1 cellular context compared by ENCODE assay signal in the genomic region with DNA sequence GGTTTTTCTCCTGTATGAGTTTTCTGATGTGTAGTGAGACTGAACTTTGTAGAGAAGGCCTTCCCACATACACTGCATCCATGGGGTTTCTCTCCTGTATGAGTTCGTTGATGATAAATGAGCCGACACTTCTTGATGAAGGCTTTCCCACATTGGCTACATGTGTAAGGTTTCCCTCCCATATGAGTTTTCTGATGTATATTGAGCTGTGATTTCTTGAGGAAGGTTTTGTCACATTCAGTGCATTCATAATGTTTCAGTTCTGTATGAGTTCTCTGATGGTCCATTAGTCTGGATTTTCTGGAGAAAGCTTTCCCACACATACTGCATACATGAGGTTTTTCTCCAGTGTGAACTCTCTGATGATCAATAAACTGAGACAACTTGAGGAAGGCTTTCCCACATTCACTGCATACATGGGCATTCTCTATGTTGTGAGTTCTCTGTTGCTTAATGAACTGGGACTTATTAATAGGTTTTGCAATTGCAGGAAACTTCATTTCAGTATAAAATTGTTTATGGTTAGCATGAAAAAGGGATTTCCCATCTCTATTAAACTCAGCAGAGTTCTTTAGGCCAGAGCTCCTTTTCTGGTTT.
TF ChIP-seq lines count a peak whose summit lies in the region.

No MANE protein-coding gene starts in this region.

TF ChIP-seq in GM12878, 131 proteins besides CTCF, POLR2A, EP300 and RAD21:
- TF ChIP-seq ZNF274 (IDR thresholded peaks at IDR 0.05; ENCODE audit: insufficient read depth, insufficient read length), result peak; percentile 93
- TF ChIP-seq, protein P1, sequence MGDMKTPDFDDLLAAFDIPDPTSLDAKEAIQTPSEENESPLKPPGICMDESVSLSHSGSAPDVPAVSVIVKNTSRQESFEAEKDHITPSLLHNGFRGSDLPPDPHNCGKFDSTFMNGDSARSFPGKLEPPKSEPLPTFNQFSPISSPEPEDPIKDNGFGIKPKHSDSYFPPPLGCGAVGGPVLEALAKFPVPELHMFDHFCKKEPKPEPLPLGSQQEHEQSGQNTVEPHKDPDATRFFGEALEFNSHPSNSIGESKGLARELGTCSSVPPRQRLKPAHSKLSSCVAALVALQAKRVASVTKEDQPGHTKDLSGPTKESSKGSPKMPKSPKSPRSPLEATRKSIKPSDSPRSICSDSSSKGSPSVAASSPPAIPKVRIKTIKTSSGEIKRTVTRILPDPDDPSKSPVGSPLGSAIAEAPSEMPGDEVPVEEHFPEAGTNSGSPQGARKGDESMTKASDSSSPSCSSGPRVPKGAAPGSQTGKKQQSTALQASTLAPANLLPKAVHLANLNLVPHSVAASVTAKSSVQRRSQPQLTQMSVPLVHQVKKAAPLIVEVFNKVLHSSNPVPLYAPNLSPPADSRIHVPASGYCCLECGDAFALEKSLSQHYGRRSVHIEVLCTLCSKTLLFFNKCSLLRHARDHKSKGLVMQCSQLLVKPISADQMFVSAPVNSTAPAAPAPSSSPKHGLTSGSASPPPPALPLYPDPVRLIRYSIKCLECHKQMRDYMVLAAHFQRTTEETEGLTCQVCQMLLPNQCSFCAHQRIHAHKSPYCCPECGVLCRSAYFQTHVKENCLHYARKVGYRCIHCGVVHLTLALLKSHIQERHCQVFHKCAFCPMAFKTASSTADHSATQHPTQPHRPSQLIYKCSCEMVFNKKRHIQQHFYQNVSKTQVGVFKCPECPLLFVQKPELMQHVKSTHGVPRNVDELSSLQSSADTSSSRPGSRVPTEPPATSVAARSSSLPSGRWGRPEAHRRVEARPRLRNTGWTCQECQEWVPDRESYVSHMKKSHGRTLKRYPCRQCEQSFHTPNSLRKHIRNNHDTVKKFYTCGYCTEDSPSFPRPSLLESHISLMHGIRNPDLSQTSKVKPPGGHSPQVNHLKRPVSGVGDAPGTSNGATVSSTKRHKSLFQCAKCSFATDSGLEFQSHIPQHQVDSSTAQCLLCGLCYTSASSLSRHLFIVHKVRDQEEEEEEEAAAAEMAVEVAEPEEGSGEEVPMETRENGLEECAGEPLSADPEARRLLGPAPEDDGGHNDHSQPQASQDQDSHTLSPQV (IDR thresholded peaks at IDR 0.05), result no peak
- TF ChIP-seq NR2C2 (IDR thresholded peaks at IDR 0.05; ENCODE audit: borderline replicate concordance, control insufficient read depth, insufficient read length, low read depth), result no peak
- peak; percentile 77; the same call in 1 of the 2 replicates for TF ChIP-seq CBX5 (IDR thresholded peaks at IDR 0.05; ENCODE audit: low read depth)
- peak; percentile 35 for TF ChIP-seq KLF5 (IDR thresholded peaks at IDR 0.05; ENCODE audit: partially characterized antibody)
